Comparison of ENCODE assay signal across 17 cellular contexts in genomic region chr19:555474-555808, GRCh38. TPM values are rescaled to one million over a fixed set of nuclear protein-coding genes. Genes with fewer than 3 reads are reported as not detected.
DNase-seq lines count a peak whose midpoint lies in the region; ATAC-seq and TF ChIP-seq lines count a peak whose summit lies in the region.
"Had no signal": no experiment of that assay in that cellular context is flagged by ENCODE, and none has a peak within 500 bp of the region (broad histone marks: within the 10 kb centered on the region; RNA-seq: fewer than 3 reads in every experiment).

No MANE protein-coding gene starts in this region.

- TF ChIP-seq POLR2A in heart left ventricle (IDR thresholded peaks at IDR 0.05): no peak

- intact Hi-C loops in heart left ventricle (cut with DNase I): loop anchor here in 1 of 10 donors (10.0 kb wide), 1 partner anchor 179 kb away; no protein-coding TSS in a partner anchor

- H3K4me1 Mint-ChIP-seq in chondrocyte (ENCODE audit: low read depth): peaks cover 10% of the 10 kb centered on the region

- H3K27ac ChIP-seq in heart left ventricle: peak overlapping the region in 7 of 12 donors; percentile 5 to 69 (median 39)
- H3K27ac ChIP-seq in right atrium auricular region: no peak overlapping the region
- H3K27ac ChIP-seq in neutrophil: peak overlapping the region; percentile 84
- H3K27ac ChIP-seq: 22Rv1, GM23248, SJCRH30 had no signal

- no peaks in the 10 kb centered on the region for H3K27me3 Mint-ChIP-seq in chondrocyte (ENCODE audit: low read depth)
- H3K27me3 Mint-ChIP-seq: CD8-positive, alpha-beta memory T cell had no signal

- DNase-seq in heart left ventricle (peak in 1 of 5 donors; percentile 21), right atrium auricular region (ENCODE audit: low spot score) (no peak), chondrocyte (ENCODE audit: low spot score) (peak; percentile 68), HuH-7 (ENCODE audit: low spot score) (no peak)
- DNase-seq: C1 segment of cervical spinal cord, KG1, NCI-H1105, NCI-H2029 had no signal

- H3K9me3 Mint-ChIP-seq in chondrocyte (ENCODE audit: low read depth): no peaks in the 10 kb centered on the region
- H3K9me3 Mint-ChIP-seq: CD8-positive, alpha-beta memory T cell had no signal

- H3K27me3 ChIP-seq in heart left ventricle: no peaks in the 10 kb centered on the region
- no peaks in the 10 kb centered on the region for H3K27me3 ChIP-seq in right atrium auricular region
- H3K27me3 ChIP-seq in neutrophil: no peaks in the 10 kb centered on the region
- H3K27me3 ChIP-seq: SJCRH30 had no signal

- no peaks in the 10 kb centered on the region for H3K36me3 Mint-ChIP-seq in chondrocyte (ENCODE audit: low read depth)
- H3K36me3 Mint-ChIP-seq: CD8-positive, alpha-beta memory T cell had no signal

- no peak overlapping the region for H3K4me3 Mint-ChIP-seq in chondrocyte (ENCODE audit: unreplicated experiment)
- H3K4me3 Mint-ChIP-seq: H9 had no signal

- 82 to 96% (median 92%) methylated on average over 10 to 14 of the region's 14 CpGs for WGBS in heart left ventricle, 4 donors

- H3K4me1 ChIP-seq in heart left ventricle (peaks cover 0 to 30% (median 12%) of the 10 kb centered on the region in 12 donors), right atrium auricular region (peaks cover 0 to 26% of the 10 kb centered on the region in 2 donors), neutrophil (ENCODE audit: control insufficient read depth in 1 of 2, insufficient read depth in 1 of 2, low read depth in 1 of 2, low read length in 1 of 2) (peaks cover 21 to 39% of the 10 kb centered on the region in 2 experiments)

- H3K36me3 ChIP-seq in heart left ventricle (no peaks in the 10 kb centered on the region), right atrium auricular region (no peaks in the 10 kb centered on the region), neutrophil (no peaks in the 10 kb centered on the region)
- H3K36me3 ChIP-seq: SJCRH30 had no signal

- H3K4me3 ChIP-seq in heart left ventricle: no peak overlapping the region
- H3K4me3 ChIP-seq in right atrium auricular region: no peak overlapping the region
- peak overlapping the region in 1 of 2 experiments; percentile 30 for H3K4me3 ChIP-seq in neutrophil (ENCODE audit: low read depth in 1 of 2, low read length in 1 of 2)
- H3K4me3 ChIP-seq: GM23248, SJCRH30 had no signal

- no peak overlapping the region for H3K27ac Mint-ChIP-seq in chondrocyte (ENCODE audit: unreplicated experiment)
- H3K27ac Mint-ChIP-seq: CD8-positive, alpha-beta memory T cell had no signal

- H3K9me3 ChIP-seq in heart left ventricle (no peaks in the 10 kb centered on the region), right atrium auricular region (no peaks in the 10 kb centered on the region), neutrophil (no peaks in the 10 kb centered on the region)
- H3K9me3 ChIP-seq: SJCRH30 had no signal

- no peak for ATAC-seq in heart left ventricle
- ATAC-seq in HG03439 (IDR thresholded peaks at IDR 0.05; ENCODE audit: unreplicated experiment): no peak

- TF ChIP-seq CTCF in heart left ventricle (IDR thresholded peaks at IDR 0.05) (no peak), right atrium auricular region (IDR thresholded peaks at IDR 0.05) (no peak), chondrocyte (IDR thresholded peaks at IDR 0.05) (no peak), neutrophil (IDR thresholded peaks at IDR 0.05) (no peak)

RNA-seq across cellular contexts. Expression of gene GZMM, which starts 11.6 kb away (rescaled TPM):
- total RNA-seq in heart left ventricle (1 to 10 TPM in 2 of 9 donors, under 1 TPM in 2, not detected in 5; 0.40 to 3.0 (median 0.87) TPM), right atrium auricular region (under 1 TPM in 1 of 2 donors, not detected in 1; 0.79 TPM), chondrocyte (not detected in 3 replicates)
- under 1 TPM; 0.12 to 0.34 TPM for polyA plus RNA-seq in heart left ventricle
- total RNA-seq: Calu3, GM23248, SJCRH30 had no signal
- polyA plus RNA-seq: AG04450, GM23248 had no signal

RNA-seq across cellular contexts. Expression of gene BSG, which starts 17.0 kb away (rescaled TPM):
- 1,000 to 10,000 TPM; 1,160 to 2,590 (median 1,462) TPM for total RNA-seq in heart left ventricle
- polyA plus RNA-seq in heart left ventricle: 1,000 to 10,000 TPM in 1 of 2 donors, 100 to 1,000 TPM in 1; 727 to 2,989 TPM
- total RNA-seq in right atrium auricular region: 1,000 to 10,000 TPM; 1,033 to 1,569 TPM
- total RNA-seq in chondrocyte: 440 to 503 TPM (median 452 TPM) in 3 replicates

RNA-seq across cellular contexts. Expression of gene CDC34, which starts 23.9 kb away (rescaled TPM):
- total RNA-seq in heart left ventricle (100 to 1,000 TPM in 3 of 9 donors, 10 to 100 TPM in 6; 61.9 to 200 (median 84.6) TPM), right atrium auricular region (10 to 100 TPM; 55.8 to 75.0 TPM), chondrocyte (41.4 to 71.1 TPM (median 66.9 TPM) in 3 replicates)
- 100 to 1,000 TPM; 122 to 148 TPM for polyA plus RNA-seq in heart left ventricle

RNA-seq across cellular contexts. Expression of gene HCN2, which starts 34.2 kb away (rescaled TPM):
- total RNA-seq in heart left ventricle (10 to 100 TPM in 7 of 9 donors, 1 to 10 TPM in 2; 4.1 to 27.4 (median 15.4) TPM), right atrium auricular region (10 to 100 TPM in 1 of 2 donors, 1 to 10 TPM in 1; 1.4 to 11.1 TPM), chondrocyte (6.2 to 6.8 TPM (median 6.7 TPM) in 3 replicates)
- 10 to 100 TPM in 1 of 2 donors, 1 to 10 TPM in 1; 4.8 to 22.4 TPM for polyA plus RNA-seq in heart left ventricle
- polyA plus RNA-seq: CD8-positive, alpha-beta memory T cell had no signal

RNA-seq across cellular contexts. Expression of gene TPGS1, which starts 48.1 kb away (rescaled TPM):
- 10 to 100 TPM in 8 of 9 donors, 1 to 10 TPM in 1; 5.7 to 39.3 (median 11.3) TPM for total RNA-seq in heart left ventricle
- polyA plus RNA-seq in heart left ventricle: 10 to 100 TPM; 18.3 to 18.6 TPM
- total RNA-seq in right atrium auricular region: 10 to 100 TPM; 30.3 to 33.2 TPM
- 18.3 to 22.6 TPM (median 21.3 TPM) in 3 replicates for total RNA-seq in chondrocyte

Comparison
In these comparisons a context has a peak if more than half of its experiments do, and no peak if none do; other contexts are left out.
1. H3K27ac ChIP-seq: peak in heart left ventricle (7 of 12) and neutrophil (single experiment); none in right atrium auricular region (0 of 2).